Comparison of ENCODE assay signal across 22 cellular contexts in genomic region chr6:166300357-166300987, GRCh38. TPM values are rescaled to one million over a fixed set of nuclear protein-coding genes. Genes with fewer than 3 reads are reported as not detected.
"Had no signal": no experiment of that assay in that cellular context is flagged by ENCODE, and none has a peak within 500 bp of the region (broad histone marks: within the 10 kb centered on the region; RNA-seq: fewer than 3 reads in every experiment).

No MANE protein-coding gene starts in this region.

- DNase-seq: cortex of kidney; effector CD4-positive, alpha-beta T cell; immature natural killer cell; islet precursor cell; kidney glomerular epithelial cell; natural killer cell; occipital lobe; ovary; psoas muscle; right cardiac atrium; spleen; stimulated activated CD4-positive, alpha-beta T cell treated with anti-CD3 and anti-CD28 coated beads, Interleukin-4, amount 100 ng/mL, for 4 hours; stimulated activated naive CD8-positive, alpha-beta T cell treated with anti-CD3 and anti-CD28 coated beads, Interleukin-15, Interleukin-2, amounts not matched to agents 100 U/mL and 50 U/mL, for 24 hours; transverse colon; upper lobe of right lung; uterus had no signal

- H3K27ac ChIP-seq: ovary, psoas muscle, skin epidermis, spleen, transverse colon, upper lobe of right lung, uterus had no signal

- ATAC-seq: natural killer cell; psoas muscle; right cardiac atrium; stimulated activated memory B cell treated with anti-CD40 and anti-IgM and Interleukin-4, amounts not matched to agents 10 μg/mL and 1 μg/mL and 100 μg/mL, for 72 hours; stimulated activated naive CD8-positive, alpha-beta T cell treated with anti-CD3 and anti-CD28 coated beads, Interleukin-15, Interleukin-2, amounts not matched to agents 100 U/mL and 50 U/mL, for 24 hours; upper lobe of right lung had no signal

- H3K4me1 ChIP-seq: psoas muscle, spleen, transverse colon, upper lobe of right lung, uterus had no signal

- FAIRE-seq: frontal cortex had no signal

- H3K4me3 ChIP-seq: lung, ovary, psoas muscle, skin epidermis, spleen, transverse colon, upper lobe of right lung, uterus had no signal

- H3K36me3 ChIP-seq: ovary, spleen, transverse colon, upper lobe of right lung, uterus had no signal

- H3K9me3 ChIP-seq: ovary, psoas muscle, spleen, transverse colon, upper lobe of right lung, uterus had no signal

- H3K27me3 ChIP-seq: ovary, uterus had no signal

RNA-seq across cellular contexts. Expression of gene PRR18, which starts 7.7 kb away (rescaled TPM):
- polyA plus RNA-seq: esophagus, immature natural killer cell, neural cell had no signal
